In the genomic region with DNA sequence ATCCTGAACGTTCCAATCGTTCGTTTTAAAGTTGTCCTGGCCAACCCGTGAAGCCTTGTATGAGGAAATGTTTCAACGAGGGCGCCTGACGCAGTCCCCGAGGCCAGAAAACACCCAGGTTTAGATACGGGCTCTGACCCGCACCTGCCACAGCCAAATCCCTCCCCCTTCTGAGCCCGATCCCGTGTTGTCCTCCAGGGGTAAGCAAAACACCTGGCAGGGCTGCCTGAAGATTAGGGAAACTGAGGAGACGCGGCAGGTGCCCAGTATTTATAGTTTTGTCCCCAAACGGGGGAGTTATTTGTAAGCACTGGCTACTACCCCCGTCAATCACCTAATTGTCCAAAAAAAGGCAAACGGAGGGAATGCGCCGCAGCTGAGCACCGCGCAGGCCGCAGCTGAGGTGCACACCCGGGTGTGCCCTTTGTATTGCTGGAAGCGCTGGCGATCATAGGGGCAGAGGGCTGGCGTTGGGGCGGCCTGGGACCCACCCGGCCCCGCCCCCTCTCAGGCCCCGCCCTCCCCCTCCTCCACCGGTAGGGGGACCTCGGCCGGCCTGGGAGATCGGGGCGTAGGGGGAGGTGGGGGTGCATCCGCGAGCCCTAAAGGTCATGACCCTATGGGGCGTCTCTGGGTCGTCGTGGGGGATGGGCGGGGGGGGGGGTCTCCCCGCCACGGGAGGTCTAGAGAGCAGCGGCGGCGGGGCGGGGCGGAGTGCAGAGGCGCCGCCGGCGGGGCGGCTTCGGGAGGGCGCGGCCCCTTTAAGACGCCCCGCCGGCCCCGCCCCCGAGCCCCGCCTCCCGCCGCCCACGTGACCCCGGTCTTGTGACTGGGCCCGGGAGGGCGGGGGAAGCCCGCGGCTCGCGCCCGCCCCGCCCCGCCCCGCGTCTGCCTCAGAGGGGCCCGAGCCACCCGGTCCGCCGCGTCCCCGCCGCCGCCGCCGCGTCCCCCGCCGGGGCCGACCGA, we compare ENCODE assay signal across 8 cellular contexts. TPM values are rescaled to one million over a fixed set of nuclear protein-coding genes. Genes with fewer than 3 reads are reported as not detected.
A peak's percentile ranks its signal among the peaks of the same experiment; 100 is the strongest.
DNase-seq lines count a peak whose midpoint lies in the region; ATAC-seq and TF ChIP-seq lines count a peak whose summit lies in the region.

BRI3 (plus strand) TSS at position 896 of the 966 bp plus-strand sequence. CDS start 110 bp downstream, outside the sequence.

- CTCF ChIA-PET in CD8-positive, alpha-beta memory T cell (lab: Charles Lee), result interaction anchor here (1.1 to 2.7 kb wide), 3 partner anchors 14 to 79 kb away, joined by 4 to 8 read pairs (median 6); no protein-coding TSS in a partner anchor

- peak within 1 kb of the TSS; percentile 76 for H3K4me3 ChIP-seq in CD8-positive, alpha-beta memory T cell (ENCODE audit: low read length)

- TF ChIP-seq CTCF in endothelial cell (IDR thresholded peaks at IDR 0.05; ENCODE audit: unreplicated experiment), result peak; percentile 81

- H3K9me3 Mint-ChIP-seq in CD8-positive, alpha-beta memory T cell, result no peaks in the 10 kb centered on the region
- no peaks in the 10 kb centered on the region for H3K9me3 Mint-ChIP-seq in endothelial cell (ENCODE audit: unreplicated experiment)

- POLR2A ChIA-PET in CD8-positive, alpha-beta memory T cell (lab: Charles Lee), result interaction anchor here (0.6 to 1.4 kb wide), 4 partner anchors 21 to 78 kb away, joined by 3 to 7 read pairs (median 4); no protein-coding TSS in a partner anchor

- H3K27me3 Mint-ChIP-seq in CD8-positive, alpha-beta memory T cell, result peaks cover 0 to 1% of the 10 kb centered on the region in 2 donors
- peaks cover 15% of the 10 kb centered on the region for H3K27me3 Mint-ChIP-seq in endothelial cell (ENCODE audit: unreplicated experiment)

- no peaks in the 10 kb centered on the region for H3K27me3 ChIP-seq in CD8-positive, alpha-beta memory T cell (ENCODE audit: insufficient read depth, low read length, poor library complexity, severe bottlenecking)

- peak within 1 kb of the TSS; percentile 85 to 94 (median 88) for H3K4me3 Mint-ChIP-seq in CD8-positive, alpha-beta memory T cell
- H3K4me3 Mint-ChIP-seq in endothelial cell (ENCODE audit: unreplicated experiment), result peak within 1 kb of the TSS; percentile 97

- peak; percentile 80 for ATAC-seq in GM19463 (IDR thresholded peaks at IDR 0.05; ENCODE audit: unreplicated experiment)

- H3K4me1 Mint-ChIP-seq in CD8-positive, alpha-beta memory T cell, result peaks cover 28 to 38% (median 30%) of the 10 kb centered on the region in 3 donors
- peaks cover 30% of the 10 kb centered on the region for H3K4me1 Mint-ChIP-seq in endothelial cell (ENCODE audit: unreplicated experiment)

- peaks cover 0 to 9% (median 0%) of the 10 kb centered on the region in 3 donors for H3K36me3 Mint-ChIP-seq in CD8-positive, alpha-beta memory T cell
- peaks cover 13% of the 10 kb centered on the region for H3K36me3 Mint-ChIP-seq in endothelial cell (ENCODE audit: low read depth, unreplicated experiment)

- no peaks in the 10 kb centered on the region for H3K36me3 ChIP-seq in CD8-positive, alpha-beta memory T cell (ENCODE audit: insufficient read depth, low read length)

- H3K9me3 ChIP-seq in CD8-positive, alpha-beta memory T cell (ENCODE audit: low read length), result no peaks in the 10 kb centered on the region

- peak within 1 kb of the TSS; percentile 57 for H3K27ac ChIP-seq in CD8-positive, alpha-beta memory T cell (ENCODE audit: low read depth, low read length)

- peak; percentile 82 to 95 (median 86) for DNase-seq in CD8-positive, alpha-beta memory T cell
- peak; percentile 93 for DNase-seq in HT-29 (ENCODE audit: low spot score)
- peak; percentile 94 for DNase-seq in NOMO-1 treated with dmso at 0.1 percent for 144 hours (lab: John Stamatoyannopoulos, UW; ENCODE audit: unreplicated experiment)
- peak; percentile 57 for DNase-seq in activated CD8-positive, alpha-beta memory T cell treated with anti-CD3 and anti-CD28 coated beads, Interleukin-2, amount 50 U/mL, for 24 hours (ENCODE audit: extremely low read depth)
- DNase-seq in endothelial cell (ENCODE audit: low spot score), result peak; percentile 91
- peak; percentile 91 for DNase-seq in midbrain (lab: John Stamatoyannopoulos, UW)
- peak; percentile 89 to 91 for DNase-seq in stimulated activated CD8-positive, alpha-beta memory T cell treated with anti-CD3 and anti-CD28 coated beads, Interleukin-2, amount 100 ng/mL, for 1 hour (ENCODE audit: low read depth in 2 of 2)

- peaks cover 39% of the 10 kb centered on the region for H3K4me1 ChIP-seq in CD8-positive, alpha-beta memory T cell (ENCODE audit: insufficient read depth, low read length)

- H3K27ac Mint-ChIP-seq in CD8-positive, alpha-beta memory T cell, result peak within 1 kb of the TSS; percentile 46 to 98 (median 89)
- H3K27ac Mint-ChIP-seq in endothelial cell (ENCODE audit: unreplicated experiment), result peak within 1 kb of the TSS; percentile 80

RNA-seq across cellular contexts. Expression of gene BRI3, which starts in this region (rescaled TPM):
- 10 to 100 TPM; 58.4 to 65.0 TPM for total RNA-seq in CD8-positive, alpha-beta memory T cell
- polyA plus RNA-seq in CD8-positive, alpha-beta memory T cell, result 15.4 TPM
- total RNA-seq in HT-29 (2014; rRNA removed; shearing (Covaris generic)), result 206 and 239 TPM in 2 replicates
- total RNA-seq in endothelial cell (ENCODE audit: unreplicated experiment), result 300 TPM

Comparison
In these comparisons a context has a peak if more than half of its experiments do, and no peak if none do; other contexts are left out.
1. Peak in every context shown above with its lines: DNase-seq, ATAC-seq, H3K4me3 ChIP-seq and H3K27ac ChIP-seq.